In genomic region chrX:148459343-148459742, GRCh38 we compare ENCODE assay signal across 14 cellular contexts. TPM values are rescaled to one million over a fixed set of nuclear protein-coding genes. Genes with fewer than 3 reads are reported as not detected.
DNase-seq lines count a peak whose midpoint lies in the region; ATAC-seq and TF ChIP-seq lines count a peak whose summit lies in the region.
"Had no signal": no experiment of that assay in that cellular context is flagged by ENCODE, and none has a peak within 500 bp of the region (broad histone marks: within the 10 kb centered on the region; RNA-seq: fewer than 3 reads in every experiment).

No MANE protein-coding gene starts in this region.

- no peaks in the 10 kb centered on the region for H3K9me3 ChIP-seq in CD8-positive, alpha-beta memory T cell (ENCODE audit: low read length)
- no peaks in the 10 kb centered on the region for H3K9me3 ChIP-seq in CD4-positive, alpha-beta memory T cell (ENCODE audit: control insufficient read depth in 1 of 2, low read length in 2 of 2)
- no peaks in the 10 kb centered on the region for H3K9me3 ChIP-seq in thyroid gland
- H3K9me3 ChIP-seq: vagina had no signal

- CTCF ChIA-PET in CD8-positive, alpha-beta memory T cell (lab: Charles Lee), result no interaction called here
- CTCF ChIA-PET in CD4-positive, alpha-beta memory T cell (lab: Charles Lee; ENCODE audit: partially characterized antibody), result no interaction called here

- ATAC-seq in GM19438 (IDR thresholded peaks at IDR 0.05; ENCODE audit: low read depth, unreplicated experiment) (peak; percentile 93), HG02870 (IDR thresholded peaks at IDR 0.05; ENCODE audit: unreplicated experiment) (peak; percentile 93), HG03558 (IDR thresholded peaks at IDR 0.05; ENCODE audit: extremely low read depth, unreplicated experiment) (peak; percentile 78)
- ATAC-seq: Right ventricle myocardium inferior had no signal

- WGBS in thyroid gland, 2 donors, result 75 to 80% methylated on average over 4 of the region's 4 CpGs

- H3K27ac Mint-ChIP-seq in CD8-positive, alpha-beta memory T cell, result no peak overlapping the region
- H3K27ac Mint-ChIP-seq in CD4-positive, alpha-beta memory T cell, result no peak overlapping the region
- H3K27ac Mint-ChIP-seq: activated naive CD4-positive, alpha-beta T cell treated with anti-CD3 and anti-CD28 coated beads, Interleukin-2, amount 50 U/mL, for 24 hours had no signal

- no peaks in the 10 kb centered on the region for H3K36me3 ChIP-seq in CD8-positive, alpha-beta memory T cell (ENCODE audit: insufficient read depth, low read length)
- H3K36me3 ChIP-seq in CD4-positive, alpha-beta memory T cell (ENCODE audit: insufficient read depth, low read length), result no peaks in the 10 kb centered on the region
- no peaks in the 10 kb centered on the region for H3K36me3 ChIP-seq in thyroid gland
- H3K36me3 ChIP-seq: vagina had no signal

- TF ChIP-seq POLR2A in thyroid gland (IDR thresholded peaks at IDR 0.05), result no peak

- H3K4me1 ChIP-seq in CD8-positive, alpha-beta memory T cell (ENCODE audit: insufficient read depth, low read length), result no peaks in the 10 kb centered on the region
- H3K4me1 ChIP-seq in CD4-positive, alpha-beta memory T cell (ENCODE audit: insufficient read depth, low read length), result no peaks in the 10 kb centered on the region
- H3K4me1 ChIP-seq in thyroid gland, result no peaks in the 10 kb centered on the region
- H3K4me1 ChIP-seq: vagina had no signal

- DNase-seq in GM12864 (ENCODE audit: low read depth), result peak; percentile 40
- no peak for DNase-seq in OCI-M1 (lab: John Stamatoyannopoulos, UW)
- no peak for DNase-seq in CD8-positive, alpha-beta memory T cell
- DNase-seq in CD4-positive, alpha-beta memory T cell, result no peak
- no peak for DNase-seq in thyroid gland
- DNase-seq: activated CD4-positive, alpha-beta T cell treated with anti-CD3 and anti-CD28 coated beads for 1 hour; dermis blood vessel endothelial cell; NCI-H1930 had no signal

- no peak overlapping the region for H3K27ac ChIP-seq in CD8-positive, alpha-beta memory T cell (ENCODE audit: low read depth, low read length)
- no peak overlapping the region for H3K27ac ChIP-seq in CD4-positive, alpha-beta memory T cell (ENCODE audit: low read depth, low read length)
- no peak overlapping the region for H3K27ac ChIP-seq in thyroid gland
- H3K27ac ChIP-seq: vagina had no signal

- H3K4me1 Mint-ChIP-seq in CD8-positive, alpha-beta memory T cell, result no peaks in the 10 kb centered on the region
- peaks cover 0 to 7% (median under 1%) of the 10 kb centered on the region in 4 donors for H3K4me1 Mint-ChIP-seq in CD4-positive, alpha-beta memory T cell

- H3K9me3 Mint-ChIP-seq in CD8-positive, alpha-beta memory T cell, result no peaks in the 10 kb centered on the region
- peaks cover 0 to 2% (median 0%) of the 10 kb centered on the region in 8 donors for H3K9me3 Mint-ChIP-seq in CD4-positive, alpha-beta memory T cell
- H3K9me3 Mint-ChIP-seq: activated naive CD4-positive, alpha-beta T cell treated with anti-CD3 and anti-CD28 coated beads, Interleukin-2, amount 50 U/mL, for 24 hours had no signal

- H3K4me3 ChIP-seq in GM12864 (ENCODE audit: low read depth, low read length) (no peak overlapping the region), thyroid gland (replicated peaks in 1 of 3) (no peak overlapping the region)
- no peak overlapping the region for H3K4me3 ChIP-seq in CD8-positive, alpha-beta memory T cell (ENCODE audit: low read length)
- no peak overlapping the region for H3K4me3 ChIP-seq in CD4-positive, alpha-beta memory T cell (ENCODE audit: low read length in 2 of 2)
- H3K4me3 ChIP-seq: vagina had no signal

- no peaks in the 10 kb centered on the region for H3K36me3 Mint-ChIP-seq in CD8-positive, alpha-beta memory T cell
- no peaks in the 10 kb centered on the region for H3K36me3 Mint-ChIP-seq in CD4-positive, alpha-beta memory T cell
- H3K36me3 Mint-ChIP-seq: activated naive CD4-positive, alpha-beta T cell treated with anti-CD3 and anti-CD28 coated beads, Interleukin-2, amount 50 U/mL, for 24 hours had no signal

- POLR2A ChIA-PET in CD8-positive, alpha-beta memory T cell (lab: Charles Lee), result no interaction called here
- POLR2A ChIA-PET in CD4-positive, alpha-beta memory T cell (lab: Charles Lee; ENCODE audit: partially characterized antibody), result no interaction called here

- H3K4me3 Mint-ChIP-seq in CD8-positive, alpha-beta memory T cell, result no peak overlapping the region
- H3K4me3 Mint-ChIP-seq in CD4-positive, alpha-beta memory T cell, result no peak overlapping the region
- H3K4me3 Mint-ChIP-seq: activated naive CD4-positive, alpha-beta T cell treated with anti-CD3 and anti-CD28 coated beads, Interleukin-2, amount 50 U/mL, for 24 hours had no signal

- no peaks in the 10 kb centered on the region for H3K27me3 ChIP-seq in CD8-positive, alpha-beta memory T cell (ENCODE audit: insufficient read depth, low read length, poor library complexity, severe bottlenecking)
- H3K27me3 ChIP-seq in CD4-positive, alpha-beta memory T cell (ENCODE audit: insufficient read depth, low read length), result no peaks in the 10 kb centered on the region
- no peaks in the 10 kb centered on the region for H3K27me3 ChIP-seq in thyroid gland
- H3K27me3 ChIP-seq: vagina had no signal

- intact Hi-C loops in CD4-positive, alpha-beta memory T cell (cut with micrococcal nuclease), result no loop called here
- intact Hi-C loops in thyroid gland (cut with DNase I), result no loop called here

- TF ChIP-seq CTCF in GM12864 (IDR thresholded peaks at IDR 0.05; ENCODE audit: low read depth, low read length, missing control alignments), result no peak
- no peak for TF ChIP-seq CTCF in thyroid gland (IDR thresholded peaks at IDR 0.05)

- peaks cover 0 to 1% of the 10 kb centered on the region in 2 donors for H3K27me3 Mint-ChIP-seq in CD8-positive, alpha-beta memory T cell
- H3K27me3 Mint-ChIP-seq in CD4-positive, alpha-beta memory T cell, result no peaks in the 10 kb centered on the region
- H3K27me3 Mint-ChIP-seq: activated naive CD4-positive, alpha-beta T cell treated with anti-CD3 and anti-CD28 coated beads, Interleukin-2, amount 50 U/mL, for 24 hours had no signal

RNA-seq across cellular contexts. Expression of gene AFF2, which starts 41.1 kb away (rescaled TPM):
- under 1 TPM; 0.27 to 0.33 TPM for total RNA-seq in CD8-positive, alpha-beta memory T cell
- polyA plus RNA-seq in CD8-positive, alpha-beta memory T cell, result not detected
- 1 to 10 TPM in 1 of 2 experiments, under 1 TPM in 1; 0.90 to 1.0 TPM for total RNA-seq in CD4-positive, alpha-beta memory T cell
- polyA plus RNA-seq in CD4-positive, alpha-beta memory T cell, result under 1 TPM in 1 of 2 donors, not detected in 1; 0.03 TPM
- 1 to 10 TPM; 3.7 to 6.5 (median 4.4) TPM for total RNA-seq in thyroid gland
